ENCODE assay signal across 1 cellular context in genomic region chr12:132717531-132718387, GRCh38.
A peak's percentile ranks its signal among the peaks of the same experiment; 100 is the strongest.
TF ChIP-seq lines count a peak whose summit lies in the region.

No MANE protein-coding gene starts in this region.

TF ChIP-seq in H1, 55 proteins besides CTCF, POLR2A, EP300 and RAD21:
- 0 out of 4 replicates have a peak, but pooled peaks of 1 of the 2 experiments have one; percentile 23 for TF ChIP-seq HDAC2 (IDR thresholded peaks at IDR 0.05; ENCODE audit: borderline replicate concordance in 1 of 2, low read depth in 2 of 2, low read length in 2 of 2)
- TF ChIP-seq POLR2AphosphoS5 (IDR thresholded peaks at IDR 0.05; ENCODE audit: low read depth, low read length) = peak; percentile 16; the same call in 1 of the 2 replicates
- TF ChIP-seq SIN3A (conservative IDR thresholded peaks at IDR 0.05 in 1 of 2, IDR thresholded peaks at IDR 0.05 in 1 of 2; ENCODE audit: low read depth in 1 of 2, low read length in 2 of 2) = no peak
